Comparison of ENCODE assay signal across 14 cellular contexts in the genomic region with DNA sequence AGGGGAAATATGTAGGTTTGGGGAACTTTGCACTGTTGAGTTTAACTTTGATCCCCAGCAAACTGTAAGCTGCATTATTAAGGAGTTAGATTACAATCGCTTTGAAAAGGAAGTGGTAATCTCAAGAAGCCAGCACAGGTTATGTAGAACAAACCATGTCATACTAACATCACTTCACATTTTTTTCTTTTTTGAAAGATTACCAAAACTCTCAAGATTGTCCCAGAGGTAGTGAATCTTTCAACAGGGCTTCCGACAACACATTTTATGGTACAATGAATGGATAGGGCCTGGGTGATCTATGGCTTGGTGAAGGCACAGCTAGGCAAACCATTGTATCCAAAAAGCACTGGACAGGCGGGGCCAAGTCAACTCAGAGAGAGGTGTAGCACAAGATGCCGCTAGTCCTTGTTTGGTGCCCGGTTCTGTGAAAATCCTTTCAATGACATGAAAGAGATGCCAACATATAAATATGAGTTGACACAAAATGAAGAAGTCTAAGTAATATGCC. TPM values are rescaled to one million over a fixed set of nuclear protein-coding genes. Genes with fewer than 3 reads are reported as not detected.
DNase-seq lines count a peak whose midpoint lies in the region; ATAC-seq and TF ChIP-seq lines count a peak whose summit lies in the region.
"Had no signal": no experiment of that assay in that cellular context is flagged by ENCODE, and none has a peak within 500 bp of the region (broad histone marks: within the 10 kb centered on the region; RNA-seq: fewer than 3 reads in every experiment).

No MANE protein-coding gene starts in this region.

- TF ChIP-seq CTCF in activated CD8-positive, alpha-beta T cell treated with anti-CD3 and anti-CD28 coated beads for 36 hours (IDR thresholded peaks at IDR 0.05), result no peak
- TF ChIP-seq CTCF in left lung (IDR thresholded peaks at IDR 0.05) (no peak), transverse colon (IDR thresholded peaks at IDR 0.05) (no peak)

- no peaks in the 10 kb centered on the region for H3K36me3 Mint-ChIP-seq in activated naive CD4-positive, alpha-beta T cell treated with anti-CD3 and anti-CD28 coated beads for 36 hours (ENCODE audit: low read depth)
- H3K36me3 Mint-ChIP-seq in activated CD8-positive, alpha-beta T cell treated with anti-CD3 and anti-CD28 coated beads for 36 hours (ENCODE audit: low read depth), result peaks cover 4% of the 10 kb centered on the region
- H3K36me3 Mint-ChIP-seq in immature natural killer cell, result no peaks in the 10 kb centered on the region

- intact Hi-C loops in activated naive CD4-positive, alpha-beta T cell treated with anti-CD3 and anti-CD28 coated beads for 36 hours (cut with micrococcal nuclease), result no loop called here
- intact Hi-C loops in activated CD8-positive, alpha-beta T cell treated with anti-CD3 and anti-CD28 coated beads for 36 hours (cut with micrococcal nuclease), result no loop called here
- intact Hi-C loops in left lung (cut with DNase I), result no loop called here
- intact Hi-C loops in transverse colon (cut with DNase I; ENCODE audit: low total_unique reads), result no loop called here

- peak overlapping the region; percentile 19 for H3K4me3 Mint-ChIP-seq in activated naive CD4-positive, alpha-beta T cell treated with anti-CD3 and anti-CD28 coated beads for 36 hours
- H3K4me3 Mint-ChIP-seq in activated CD8-positive, alpha-beta T cell treated with anti-CD3 and anti-CD28 coated beads for 36 hours, result peak overlapping the region; percentile 36
- H3K4me3 Mint-ChIP-seq in immature natural killer cell, result peak overlapping the region in 1 of 5 donors; percentile 12

- in situ Hi-C loops in transverse colon (cut with MboI; ENCODE audit: low pct_ligation_motif_present in 1 of 4, low pct_unique_long_range_greater_than_20kb in 1 of 4, low sequenced_read_pairs in 3 of 4), result loop anchor here in 2 of 4 donors (25.0 kb wide), 2 partner anchors 140 to 390 kb away; no protein-coding TSS in a partner anchor

- TF ChIP-seq POLR2A in transverse colon (IDR thresholded peaks at IDR 0.05), result no peak

- H3K4me3 ChIP-seq in left lung (no peak overlapping the region), transverse colon (no peak overlapping the region)
- H3K4me3 ChIP-seq: vagina had no signal

- WGBS in transverse colon (ENCODE audit: low coverage in 1 of 2), 2 donors, result 72 to 81% methylated on average over 4 to 5 of the region's 5 CpGs

- H3K36me3 ChIP-seq in left lung (no peaks in the 10 kb centered on the region), transverse colon (no peaks in the 10 kb centered on the region)
- H3K36me3 ChIP-seq: vagina had no signal

- H3K9me3 Mint-ChIP-seq in activated naive CD4-positive, alpha-beta T cell treated with anti-CD3 and anti-CD28 coated beads for 36 hours, result no peaks in the 10 kb centered on the region
- H3K9me3 Mint-ChIP-seq in activated CD8-positive, alpha-beta T cell treated with anti-CD3 and anti-CD28 coated beads for 36 hours, result no peaks in the 10 kb centered on the region
- H3K9me3 Mint-ChIP-seq in immature natural killer cell, result no peaks in the 10 kb centered on the region

- H3K4me1 ChIP-seq in left lung (peaks cover 0 to 23% of the 10 kb centered on the region in 2 donors), transverse colon (no peaks in the 10 kb centered on the region)

- peak overlapping the region; percentile 77 for H3K27ac Mint-ChIP-seq in activated naive CD4-positive, alpha-beta T cell treated with anti-CD3 and anti-CD28 coated beads for 36 hours
- peak overlapping the region; percentile 86 for H3K27ac Mint-ChIP-seq in activated CD8-positive, alpha-beta T cell treated with anti-CD3 and anti-CD28 coated beads for 36 hours
- no peak overlapping the region for H3K27ac Mint-ChIP-seq in immature natural killer cell

- no peaks in the 10 kb centered on the region for H3K9me3 ChIP-seq in left lung
- no peaks in the 10 kb centered on the region for H3K9me3 ChIP-seq in transverse colon
- H3K9me3 ChIP-seq: vagina had no signal

- ATAC-seq in activated CD8-positive, alpha-beta T cell treated with anti-CD3 and anti-CD28 coated beads for 36 hours, result peak; percentile 63
- ATAC-seq in left lung, result peak; percentile 23
- no peak for ATAC-seq in HG02840 (IDR thresholded peaks at IDR 0.05; ENCODE audit: low FRiP score, unreplicated experiment)

- no peaks in the 10 kb centered on the region for H3K27me3 Mint-ChIP-seq in activated naive CD4-positive, alpha-beta T cell treated with anti-CD3 and anti-CD28 coated beads for 36 hours (ENCODE audit: low read depth)
- H3K27me3 Mint-ChIP-seq in activated CD8-positive, alpha-beta T cell treated with anti-CD3 and anti-CD28 coated beads for 36 hours, result no peaks in the 10 kb centered on the region
- peaks cover 0 to 4% (median 2%) of the 10 kb centered on the region in 3 donors for H3K27me3 Mint-ChIP-seq in immature natural killer cell (ENCODE audit: low read depth in 3 of 3)

- H3K27me3 ChIP-seq in left lung (peaks cover 0 to 4% of the 10 kb centered on the region in 2 donors), transverse colon (no peaks in the 10 kb centered on the region)
- H3K27me3 ChIP-seq: vagina had no signal

- CTCF ChIA-PET in activated naive CD4-positive, alpha-beta T cell treated with anti-CD3 and anti-CD28 coated beads for 36 hours (lab: Charles Lee), result interaction anchor here (0.5 to 4.6 kb wide), 5 partner anchors 13 to 397 kb away, joined by 3 to 42 read pairs (median 4); no protein-coding TSS in a partner anchor
- CTCF ChIA-PET in activated CD8-positive, alpha-beta T cell treated with anti-CD3 and anti-CD28 coated beads for 36 hours (lab: Charles Lee), result interaction anchor here (0.8 to 4.5 kb wide), 7 partner anchors 11 to 379 kb away, joined by 3 to 54 read pairs (median 5); no protein-coding TSS in a partner anchor

- POLR2A ChIA-PET in activated CD8-positive, alpha-beta T cell treated with anti-CD3 and anti-CD28 coated beads for 36 hours (lab: Charles Lee), result interaction anchor here (0.8 to 1.3 kb wide), 5 partner anchors 51 to 394 kb away, joined by 3 read pairs; no protein-coding TSS in a partner anchor

- H3K27ac ChIP-seq in left lung (peak overlapping the region; percentile 6 to 63), transverse colon (peak overlapping the region; percentile 20 to 64 (median 56))
- H3K27ac ChIP-seq: epithelial cell of prostate, vagina had no signal

- peaks cover 41% of the 10 kb centered on the region for H3K4me1 Mint-ChIP-seq in activated naive CD4-positive, alpha-beta T cell treated with anti-CD3 and anti-CD28 coated beads for 36 hours (ENCODE audit: low read depth)
- H3K4me1 Mint-ChIP-seq in activated CD8-positive, alpha-beta T cell treated with anti-CD3 and anti-CD28 coated beads for 36 hours (ENCODE audit: low read depth), result peaks cover 34% of the 10 kb centered on the region
- H3K4me1 Mint-ChIP-seq in immature natural killer cell, result peaks cover 11 to 15% of the 10 kb centered on the region in 2 donors

- TF ChIP-seq EP300 in transverse colon (IDR thresholded peaks at IDR 0.05; ENCODE audit: low read depth), result no peak

- DNase-seq in activated naive CD4-positive, alpha-beta T cell treated with anti-CD3 and anti-CD28 coated beads for 36 hours, result peak; percentile 36
- no peak for DNase-seq in activated naive CD4-positive, alpha-beta T cell treated with anti-CD3 and anti-CD28 coated beads, Interleukin-2, amount 50 U/mL, for 16 hours
- peak; percentile 14 for DNase-seq in activated CD8-positive, alpha-beta T cell treated with anti-CD3 and anti-CD28 coated beads for 36 hours
- DNase-seq in left lung (no peak), transverse colon (no peak), immature natural killer cell (no peak), SW 1271 (lab: John Stamatoyannopoulos, UW) (no peak)
- DNase-seq: activated CD4-positive, alpha-beta T cell treated with anti-CD3 and anti-CD28 coated beads for 1 hour; GDM1; midbrain; NCI-H526 had no signal

RNA-seq across cellular contexts. Expression of a gene that starts 24.3 kb away (rescaled TPM):
- 10 to 100 TPM; 19.9 to 20.7 TPM for total RNA-seq in activated naive CD4-positive, alpha-beta T cell treated with anti-CD3 and anti-CD28 coated beads for 36 hours
- 10 to 100 TPM; 19.7 to 22.3 TPM for total RNA-seq in activated CD8-positive, alpha-beta T cell treated with anti-CD3 and anti-CD28 coated beads for 36 hours
- total RNA-seq in left lung, result 10 to 100 TPM; 11.0 to 11.9 TPM
- total RNA-seq in transverse colon, result 1 to 10 TPM; 4.5 to 6.2 (median 5.0) TPM
- polyA plus RNA-seq in immature natural killer cell, result 1 to 10 TPM; 5.4 to 9.5 (median 8.5) TPM

Comparison
In these comparisons a context has a peak if more than half of its experiments do, and no peak if none do; other contexts are left out.
1. DNase-seq: peak in activated naive CD4-positive, alpha-beta T cell treated with anti-CD3 and anti-CD28 coated beads for 36 hours (single experiment) and activated CD8-positive, alpha-beta T cell treated with anti-CD3 and anti-CD28 coated beads for 36 hours (single experiment); none in activated naive CD4-positive, alpha-beta T cell treated with anti-CD3 and anti-CD28 coated beads, Interleukin-2, amount 50 U/mL, for 16 hours (single experiment), left lung (0 of 2), transverse colon (single experiment), immature natural killer cell (0 of 3) and SW 1271 (0 of 2).
2. H3K27ac Mint-ChIP-seq: peak in activated naive CD4-positive, alpha-beta T cell treated with anti-CD3 and anti-CD28 coated beads for 36 hours (single experiment) and activated CD8-positive, alpha-beta T cell treated with anti-CD3 and anti-CD28 coated beads for 36 hours (single experiment); none in immature natural killer cell (0 of 6).